Comparison of ENCODE assay signal across 2 cellular contexts in genomic region chr17:8753136-8753975, GRCh38.
TF ChIP-seq lines count a peak whose summit lies in the region.

No MANE protein-coding gene starts in this region.

TF ChIP-seq in A549, 52 proteins besides CTCF, POLR2A, EP300 and RAD21 (continued from another document):
- TF ChIP-seq E2F6 (IDR thresholded peaks at IDR 0.05; ENCODE audit: borderline replicate concordance, low read depth), result no peak
- no peak for TF ChIP-seq HEYL (CRISPR knock-in tag; IDR thresholded peaks at IDR 0.05)
- TF ChIP-seq TP53 (CRISPR knock-in tag; IDR thresholded peaks at IDR 0.05), result no peak
- TF ChIP-seq PBX3 (IDR thresholded peaks at IDR 0.05), result no peak
- no peak for TF ChIP-seq HMGXB4 (CRISPR knock-in tag; IDR thresholded peaks at IDR 0.05; ENCODE audit: borderline replicate concordance)
- TF ChIP-seq FOXS1 (CRISPR knock-in tag; IDR thresholded peaks at IDR 0.05), result no peak
- no peak for TF ChIP-seq HOXA7 (CRISPR knock-in tag; IDR thresholded peaks at IDR 0.05)
- no peak for TF ChIP-seq JUN (IDR thresholded peaks at IDR 0.05)
- TF ChIP-seq CHD2 (IDR thresholded peaks at IDR 0.05; ENCODE audit: low read length, partially characterized antibody), result no peak

TF ChIP-seq in HEK293, 187 proteins besides CTCF, POLR2A, EP300 and RAD21:
- TF ChIP-seq PRDM10 (tag by site-specific recombination; IDR thresholded peaks at IDR 0.05), result 0 out of 2 replicates have a peak, but pooled peaks have one; percentile 35
- 0 out of 2 replicates have a peak, but pooled peaks have one; percentile 37 for TF ChIP-seq KLF17 (tag by site-specific recombination; IDR thresholded peaks at IDR 0.05)
- peak; percentile 64 for TF ChIP-seq ATF2 (tag by site-specific recombination; IDR thresholded peaks at IDR 0.05; ENCODE audit: low read depth)
- no peak for TF ChIP-seq HOXD13 (CRISPR knock-in tag; IDR thresholded peaks at IDR 0.05; ENCODE audit: borderline replicate concordance)
- peak; percentile 48 for TF ChIP-seq REST (tag by site-specific recombination; IDR thresholded peaks at IDR 0.05)
TF ChIP-seq in HEK293: peak in this region for 4.
